ENCODE assay signal across 20 cellular contexts in genomic region chr6:145036848-145037567, GRCh38.
DNase-seq lines count a peak whose midpoint lies in the region; ATAC-seq, FAIRE-seq and TF ChIP-seq lines count a peak whose summit lies in the region.
"Had no signal": no experiment of that assay in that cellular context is flagged by ENCODE, and none has a peak within 500 bp of the region (broad histone marks: within the 10 kb centered on the region; RNA-seq: fewer than 3 reads in every experiment).

No MANE protein-coding gene starts in this region.

- TF ChIP-seq RAD21 in IMR-90 (IDR thresholded peaks at IDR 0.05; ENCODE audit: low read length) (no peak), K562 (CRISPR knock-in tag; conservative IDR thresholded peaks at IDR 0.05 in 1 of 2, IDR thresholded peaks at IDR 0.05 in 1 of 2) (no peak)

- H2BK120ac ChIP-seq in IMR-90 (ENCODE audit: low read depth, low read length) = no peak overlapping the region

- no peak overlapping the region; the same call in 1 of the 2 replicates for H4K5ac ChIP-seq in IMR-90 (ENCODE audit: low read depth, low read length)

- peaks cover 17% of the 10 kb centered on the region for H3K9me3 Mint-ChIP-seq in mesothelial cell of epicardium
- H3K9me3 Mint-ChIP-seq: stimulated activated memory B cell treated with anti-CD40 and anti-IgM and Interleukin-4, amounts not matched to agents 10 μg/mL and 1 μg/mL and 100 μg/mL, for 72 hours had no signal

- FAIRE-seq in K562 (lab: Jason Lieb, UNC) = no peak

- H3K9ac ChIP-seq in IMR-90 (ENCODE audit: low read depth, low read length) (no peak overlapping the region), K562 (ENCODE audit: insufficient read depth in 1 of 2, low read depth in 2 of 2, low read length in 2 of 2) (no peak overlapping the region), smooth muscle cell (ENCODE audit: low read depth) (no peak overlapping the region)
- H3K9ac ChIP-seq: BLaER1, parathyroid adenoma had no signal

- H3K36me3 ChIP-seq in IMR-90 (ENCODE audit: control insufficient read depth, insufficient read depth, low read length) (no peaks in the 10 kb centered on the region), K562 (ENCODE audit: control insufficient read depth, insufficient read depth, low read length) (no peaks in the 10 kb centered on the region), smooth muscle cell (ENCODE audit: low read depth) (no peaks in the 10 kb centered on the region)
- H3K36me3 ChIP-seq: ascending aorta, BLaER1, SJSA1, tibial nerve had no signal

- H3F3A ChIP-seq in smooth muscle cell (ENCODE audit: low read depth) = no peaks in the 10 kb centered on the region

- dilution Hi-C loops in IMR-90 (cut with HindIII; ENCODE audit: low sequenced_read_pairs, unreplicated experiment) = no loop called here

- H2AK9ac ChIP-seq in IMR-90 (replicated peaks; ENCODE audit: low read depth, low read length, poor library complexity) = no peak overlapping the region

- TF ChIP-seq POLR2A in IMR-90 (IDR thresholded peaks at IDR 0.05; ENCODE audit: low read depth, low read length) = no peak
- no peak for TF ChIP-seq POLR2A in K562 (conservative IDR thresholded peaks at IDR 0.05)

- H2BK5ac ChIP-seq in IMR-90 (ENCODE audit: low read depth, low read length, poor library complexity, severe bottlenecking) = no peak overlapping the region

- no peaks in the 10 kb centered on the region for H3K36me3 Mint-ChIP-seq in mesothelial cell of epicardium
- H3K36me3 Mint-ChIP-seq: naive thymus-derived CD4-positive, alpha-beta T cell; stimulated activated memory B cell treated with anti-CD40 and anti-IgM and Interleukin-4, amounts not matched to agents 10 μg/mL and 1 μg/mL and 100 μg/mL, for 72 hours had no signal

- no peak overlapping the region for H3K4me3 Mint-ChIP-seq in mesothelial cell of epicardium
- H3K4me3 Mint-ChIP-seq: dendritic cell treated with granulocyte-macrophage colony-stimulating factor and Interleukin-4, amounts not matched to agents 40 ng/mL and 50 ng/mL, for 4 days; naive thymus-derived CD4-positive, alpha-beta T cell; stimulated activated memory B cell treated with anti-CD40 and anti-IgM and Interleukin-4, amounts not matched to agents 10 μg/mL and 1 μg/mL and 100 μg/mL, for 72 hours had no signal

- H2AFZ ChIP-seq in IMR-90 (replicated peaks; ENCODE audit: low read length, poor library complexity) (no peak overlapping the region), K562 (ENCODE audit: low read depth, low read length) (no peak overlapping the region), smooth muscle cell (ENCODE audit: low read depth) (no peak overlapping the region)
- H2AFZ ChIP-seq: parathyroid adenoma had no signal

- no peak overlapping the region for H4K91ac ChIP-seq in IMR-90 (ENCODE audit: insufficient read depth, low read depth, low read length)

- no peaks in the 10 kb centered on the region for H3K9me3 ChIP-seq in IMR-90 (ENCODE audit: control insufficient read depth, insufficient read depth, low read length)
- H3K9me3 ChIP-seq in K562 (replicated peaks; ENCODE audit: control insufficient read depth, insufficient read depth, low read depth, low read length) = no peaks in the 10 kb centered on the region
- H3K9me3 ChIP-seq in smooth muscle cell (replicated peaks; ENCODE audit: low read depth) = no peaks in the 10 kb centered on the region
- H3K9me3 ChIP-seq: ascending aorta, BLaER1, SJSA1, tibial nerve had no signal

- H3K27ac ChIP-seq in IMR-90 (ENCODE audit: insufficient read depth, low read length) (no peak overlapping the region), K562 (ENCODE audit: extremely low read depth, low read depth, low read length) (no peak overlapping the region), smooth muscle cell (ENCODE audit: low read depth) (no peak overlapping the region)
- H3K27ac ChIP-seq: ascending aorta, BLaER1, parathyroid adenoma, SJSA1, tibial nerve had no signal

- H3K27me3 ChIP-seq in IMR-90 (ENCODE audit: control insufficient read depth, insufficient read depth, low read length) = no peaks in the 10 kb centered on the region
- H3K27me3 ChIP-seq in K562 (ENCODE audit: control insufficient read depth in 2 of 2, insufficient read depth in 2 of 2, low read length in 2 of 2) = no peaks in the 10 kb centered on the region
- H3K27me3 ChIP-seq in smooth muscle cell (ENCODE audit: low read depth) = no peaks in the 10 kb centered on the region
- H3K27me3 ChIP-seq: ascending aorta, BLaER1, SJSA1, tibial nerve had no signal

- H3K79me1 ChIP-seq in IMR-90 (ENCODE audit: low read depth in 1 of 2, low read length in 2 of 2) = no peaks in the 10 kb centered on the region

- no peak overlapping the region for H3K4ac ChIP-seq in IMR-90 (ENCODE audit: low read depth, low read length)

- H2BK20ac ChIP-seq in IMR-90 (ENCODE audit: low read depth, low read length) = no peak overlapping the region

- H2AK5ac ChIP-seq in IMR-90 (ENCODE audit: low read depth, low read length) = peak overlapping the region; percentile 70; the same call in 1 of the 2 replicates

- H3K23ac ChIP-seq in IMR-90 (ENCODE audit: low read depth, low read length) = no peak overlapping the region

- CTCF ChIA-PET in IMR-90 (lab: Yijun Ruan, JAX) = no interaction called here
- CTCF ChIA-PET in K562 (lab: Yijun Ruan, JAX; ENCODE audit: low intra/inter-chr PET ratio) = no interaction called here

- no CpG with 5 or more reads among the region's 3 CpGs for WGBS in IMR-90 (ENCODE audit: extremely low coverage in 2 of 2, insufficient read length in 1 of 2), 2 experiments
- WGBS in K562 (ENCODE audit: insufficient coverage, low coverage, missing lambda C conversion rate) = 0% methylated on average over 3 of the region's 3 CpGs
- WGBS in smooth muscle cell (ENCODE audit: low lambda C conversion rate) = 74% methylated on average over 3 of the region's 3 CpGs

- no peak overlapping the region for H3K14ac ChIP-seq in IMR-90 (replicated peaks; ENCODE audit: low read depth, low read length)

- H3K4me1 ChIP-seq in IMR-90 (ENCODE audit: control insufficient read depth, insufficient read depth, low read length) (peaks cover 1% of the 10 kb centered on the region; the same call in 1 of the 2 replicates), K562 (replicated peaks in 1 of 2; ENCODE audit: control insufficient read depth in 2 of 2, insufficient read depth in 2 of 2, low read length in 2 of 2) (no peaks in the 10 kb centered on the region), smooth muscle cell (ENCODE audit: low read depth) (no peaks in the 10 kb centered on the region)
- H3K4me1 ChIP-seq: ascending aorta, BLaER1, parathyroid adenoma, tibial nerve had no signal

- TF ChIP-seq CTCF in IMR-90 (conservative IDR thresholded peaks at IDR 0.05; ENCODE audit: low read depth, low read length) = no peak
- TF ChIP-seq CTCF in K562 (IDR thresholded peaks at IDR 0.05 in 2 of 3, conservative IDR thresholded peaks at IDR 0.05 in 1 of 3; ENCODE audit: insufficient read depth in 2 of 3, low read depth in 1 of 3, low read length in 3 of 3) = no peak
- TF ChIP-seq CTCF in smooth muscle cell (IDR thresholded peaks at IDR 0.05; ENCODE audit: borderline replicate concordance, insufficient read depth, poor library complexity, severe bottlenecking) = no peak
- TF ChIP-seq CTCF in mesothelial cell of epicardium (IDR thresholded peaks at IDR 0.05; ENCODE audit: unreplicated experiment) = no peak

- H3K79me2 ChIP-seq in K562 (ENCODE audit: control insufficient read depth, insufficient read depth, low read length) = no peaks in the 10 kb centered on the region
- H3K79me2 ChIP-seq in smooth muscle cell (ENCODE audit: low read depth) = no peaks in the 10 kb centered on the region
- H3K79me2 ChIP-seq: parathyroid adenoma had no signal

- in situ Hi-C loops in IMR-90 (cut with MboI; ENCODE audit: low sequenced_read_pairs) = no loop called here
- in situ Hi-C loops in K562 (cut with MboI) = no loop called here

- ATAC-seq in IMR-90 (ENCODE audit: low read depth) = no peak
- ATAC-seq in K562 = no peak
- ATAC-seq in left ventricle myocardium superior = peak; percentile 92
- no peak for ATAC-seq in GM21723 (IDR thresholded peaks at IDR 0.05; ENCODE audit: unreplicated experiment)
- no peak for ATAC-seq in HG03432 (IDR thresholded peaks at IDR 0.05; ENCODE audit: unreplicated experiment)
- ATAC-seq: naive thymus-derived CD4-positive, alpha-beta T cell; stimulated activated memory B cell treated with anti-CD40 and anti-IgM and Interleukin-4, amounts not matched to agents 10 μg/mL and 1 μg/mL and 100 μg/mL, for 72 hours had no signal

- TF ChIP-seq EP300 in K562 (IDR thresholded peaks at IDR 0.05; ENCODE audit: low read length) = no peak

- H3K18ac ChIP-seq in IMR-90 (ENCODE audit: low read depth, low read length) = no peak overlapping the region; the same call in 1 of the 2 replicates

- no peak overlapping the region for H3K56ac ChIP-seq in IMR-90 (ENCODE audit: extremely low read depth, insufficient read depth, low read length)

- no peak overlapping the region for H3K27ac Mint-ChIP-seq in mesothelial cell of epicardium
- H3K27ac Mint-ChIP-seq: dendritic cell treated with granulocyte-macrophage colony-stimulating factor and Interleukin-4, amounts not matched to agents 40 ng/mL and 50 ng/mL, for 4 days; naive thymus-derived CD4-positive, alpha-beta T cell; stimulated activated memory B cell treated with anti-CD40 and anti-IgM and Interleukin-4, amounts not matched to agents 10 μg/mL and 1 μg/mL and 100 μg/mL, for 72 hours had no signal

- H3K4me3 ChIP-seq in IMR-90 (ENCODE audit: insufficient read depth, low read depth, low read length) (no peak overlapping the region), K562 (no peak overlapping the region), smooth muscle cell (no peak overlapping the region)
- H3K4me3 ChIP-seq: ascending aorta, BLaER1, SJSA1, tibial nerve had no signal

- DNase-seq in Daoy (ENCODE audit: low read depth) (peak; percentile 27), IMR-90 (peak; percentile 19), K562 (ENCODE audit: extremely low read depth in 1 of 4, low spot score in 3 of 4) (peak in 1 of 4 experiments; percentile 7), left ventricle myocardium superior (no peak), smooth muscle cell (lab: John Stamatoyannopoulos, UW; ENCODE audit: unreplicated experiment) (no peak), mesothelial cell of epicardium (ENCODE audit: low spot score in 2 of 2, unreplicated experiment in 2 of 2) (no peak)
- DNase-seq: activated CD4-positive, alpha-beta T cell treated with anti-CD3 and anti-CD28 coated beads for 1 hour; activated CD8-positive, alpha-beta memory T cell treated with anti-CD3 and anti-CD28 coated beads, Interleukin-2, amount 50 U/mL, for 48 hours; activated naive CD4-positive, alpha-beta T cell; naive thymus-derived CD4-positive, alpha-beta T cell; T-helper 9 cell had no signal

- peaks cover 3% of the 10 kb centered on the region for H3K4me1 Mint-ChIP-seq in mesothelial cell of epicardium
- H3K4me1 Mint-ChIP-seq: naive thymus-derived CD4-positive, alpha-beta T cell; stimulated activated memory B cell treated with anti-CD40 and anti-IgM and Interleukin-4, amounts not matched to agents 10 μg/mL and 1 μg/mL and 100 μg/mL, for 72 hours had no signal

- intact Hi-C loops in IMR-90 (cut with micrococcal nuclease) = no loop called here
- intact Hi-C loops in K562 (cut with micrococcal nuclease) = no loop called here
- intact Hi-C loops in left ventricle myocardium superior (cut with micrococcal nuclease) = no loop called here

- no peak overlapping the region for H2BK15ac ChIP-seq in IMR-90 (ENCODE audit: low read depth, low read length)

- H3K27me3 Mint-ChIP-seq in mesothelial cell of epicardium (ENCODE audit: low read depth) = no peaks in the 10 kb centered on the region
- H3K27me3 Mint-ChIP-seq: dendritic cell treated with granulocyte-macrophage colony-stimulating factor and Interleukin-4, amounts not matched to agents 40 ng/mL and 50 ng/mL, for 4 days had no signal

- BruUV-seq in IMR-90 (replicated peaks; lab: Mats Ljungman, UMichigan) (no TSS peak), K562 (replicated peaks; lab: Mats Ljungman, UMichigan) (no TSS peak)

- H3K4me2 ChIP-seq in IMR-90 (ENCODE audit: low read depth, low read length) (no peak overlapping the region), K562 (ENCODE audit: insufficient read depth, low read length) (no peak overlapping the region), smooth muscle cell (no peak overlapping the region)
- H3K4me2 ChIP-seq: BLaER1 had no signal

- H4K20me1 ChIP-seq in IMR-90 (ENCODE audit: insufficient read depth, low read length) (no peaks in the 10 kb centered on the region), K562 (replicated peaks; ENCODE audit: control insufficient read depth, insufficient read depth, low read length) (no peaks in the 10 kb centered on the region), smooth muscle cell (ENCODE audit: low read depth) (no peaks in the 10 kb centered on the region)
- H4K20me1 ChIP-seq: BLaER1 had no signal

- H4K8ac ChIP-seq in IMR-90 (ENCODE audit: low read depth in 2 of 2, low read length in 2 of 2) = 0 out of 4 replicates have a peak overlapping the region, but pooled peaks of 1 of the 2 experiments have one; percentile 17

- H3K9me1 ChIP-seq in IMR-90 (ENCODE audit: insufficient read depth, low read length) (peaks cover 3% of the 10 kb centered on the region; the same call in 1 of the 2 replicates), K562 (ENCODE audit: control insufficient read depth, insufficient read depth, low read length) (no peaks in the 10 kb centered on the region)

- POLR2A ChIA-PET in IMR-90 (lab: Charles Lee; ENCODE audit: unreplicated experiment) = no interaction called here
- POLR2A ChIA-PET in K562 (lab: Yijun Ruan, JAX) = no interaction called here

Comparison
In these comparisons a context has a peak if more than half of its experiments do, and no peak if none do; other contexts are left out.
1. DNase-seq: peak in Daoy (single experiment) and IMR-90 (single experiment); none in left ventricle myocardium superior (single experiment), smooth muscle cell (single experiment) and mesothelial cell of epicardium (0 of 2).